ENCODE assay signal across 29 cellular contexts in genomic region chr9:98127226-98127625, GRCh38.
"Had no signal": no experiment of that assay in that cellular context is flagged by ENCODE, and none has a peak within 500 bp of the region (broad histone marks: within the 10 kb centered on the region; RNA-seq: fewer than 3 reads in every experiment).

No MANE protein-coding gene starts in this region.

- H3K36me3 ChIP-seq: brain microvascular endothelial cell, MG63 had no signal

- H3K27ac ChIP-seq: brain microvascular endothelial cell, PC-9, WERI-Rb-1 had no signal

- ATAC-seq: SK-N-SH treated with all-trans-retinoic acid at 6 μM for 48 hours had no signal

- H3K4me3 ChIP-seq: MG63, PC-9 had no signal

- H3K27me3 ChIP-seq: brain microvascular endothelial cell, MG63 had no signal

- H3K4me3 Mint-ChIP-seq: activated CD4-positive, alpha-beta memory T cell treated with anti-CD3 and anti-CD28 coated beads, Interleukin-2, amount 10 ng/mL, durations not matched to agents 7 days and 5 days; activated naive CD4-positive, alpha-beta T cell treated with anti-CD3 and anti-CD28 coated beads, Interleukin-2, amount 10 ng/mL, durations not matched to agents 7 days and 5 days; activated naive CD8-positive, alpha-beta T cell treated with anti-CD3 and anti-CD28 coated beads for 36 hours; activated T-cell treated with anti-CD3 and anti-CD28 coated beads, Interleukin-2, amount 50 U/mL, for 24 hours had no signal

- DNase-seq: activated CD4-positive, alpha-beta memory T cell treated with anti-CD3 and anti-CD28 coated beads, Interleukin-2, amount 10 ng/mL, durations not matched to agents 7 days and 5 days; activated CD4-positive, alpha-beta T cell treated with anti-CD3 and anti-CD28 coated beads for 1 hour; activated CD4-positive, alpha-beta T cell treated with anti-CD3 and anti-CD28 coated beads for 48 hours; activated CD4-positive, CD25-positive, alpha-beta regulatory T cell; activated naive CD4-positive, alpha-beta T cell treated with anti-CD3 and anti-CD28 coated beads, Interleukin-2, amount 10 ng/mL, durations not matched to agents 7 days and 5 days; activated naive CD8-positive, alpha-beta T cell treated with anti-CD3 and anti-CD28 coated beads for 36 hours; activated T-cell treated with anti-CD3 and anti-CD28 coated beads, Interleukin-2, amount 50 U/mL, for 24 hours; amniotic stem cell; brain microvascular endothelial cell; Kasumi-1; KG1; MG63; NCI-H1048; NCI-H1105 treated with DMSO at 0.1 percent for 48 hours; NCI-H1436; NCI-H1694; NCI-H1930; NCI-H2081 treated with DMSO at 0.1 percent for 48 hours; NCI-H226; NCI-H524 treated with DMSO at 0.1 percent for 48 hours; NCI-H748 treated with DMSO at 0.1 percent for 48 hours; NK-92 treated with Interleukin-12 subunit alpha and Interleukin-12 subunit beta, amount 100 ng/mL, for 24 hours; PC-9; SIG-M5; T-helper 1 cell; T1000; WERI-Rb-1 had no signal

- H3K9me3 Mint-ChIP-seq: activated CD4-positive, alpha-beta memory T cell treated with anti-CD3 and anti-CD28 coated beads, Interleukin-2, amount 10 ng/mL, durations not matched to agents 7 days and 5 days; activated naive CD4-positive, alpha-beta T cell treated with anti-CD3 and anti-CD28 coated beads, Interleukin-2, amount 10 ng/mL, durations not matched to agents 7 days and 5 days; activated naive CD8-positive, alpha-beta T cell treated with anti-CD3 and anti-CD28 coated beads for 36 hours; activated T-cell treated with anti-CD3 and anti-CD28 coated beads, Interleukin-2, amount 50 U/mL, for 24 hours had no signal

- H3K27me3 Mint-ChIP-seq: activated CD4-positive, alpha-beta memory T cell treated with anti-CD3 and anti-CD28 coated beads, Interleukin-2, amount 10 ng/mL, durations not matched to agents 7 days and 5 days; activated naive CD4-positive, alpha-beta T cell treated with anti-CD3 and anti-CD28 coated beads, Interleukin-2, amount 10 ng/mL, durations not matched to agents 7 days and 5 days; activated naive CD8-positive, alpha-beta T cell treated with anti-CD3 and anti-CD28 coated beads for 36 hours; activated T-cell treated with anti-CD3 and anti-CD28 coated beads, Interleukin-2, amount 50 U/mL, for 24 hours had no signal

- FAIRE-seq: RCC 7860 had no signal

- H3K27ac Mint-ChIP-seq: activated CD4-positive, alpha-beta memory T cell treated with anti-CD3 and anti-CD28 coated beads, Interleukin-2, amount 10 ng/mL, durations not matched to agents 7 days and 5 days; activated naive CD4-positive, alpha-beta T cell treated with anti-CD3 and anti-CD28 coated beads, Interleukin-2, amount 10 ng/mL, durations not matched to agents 7 days and 5 days; activated naive CD8-positive, alpha-beta T cell treated with anti-CD3 and anti-CD28 coated beads for 36 hours had no signal

- H3K9me3 ChIP-seq: MG63 had no signal
